ENCODE assay signal across 10 cellular contexts in the genomic region with DNA sequence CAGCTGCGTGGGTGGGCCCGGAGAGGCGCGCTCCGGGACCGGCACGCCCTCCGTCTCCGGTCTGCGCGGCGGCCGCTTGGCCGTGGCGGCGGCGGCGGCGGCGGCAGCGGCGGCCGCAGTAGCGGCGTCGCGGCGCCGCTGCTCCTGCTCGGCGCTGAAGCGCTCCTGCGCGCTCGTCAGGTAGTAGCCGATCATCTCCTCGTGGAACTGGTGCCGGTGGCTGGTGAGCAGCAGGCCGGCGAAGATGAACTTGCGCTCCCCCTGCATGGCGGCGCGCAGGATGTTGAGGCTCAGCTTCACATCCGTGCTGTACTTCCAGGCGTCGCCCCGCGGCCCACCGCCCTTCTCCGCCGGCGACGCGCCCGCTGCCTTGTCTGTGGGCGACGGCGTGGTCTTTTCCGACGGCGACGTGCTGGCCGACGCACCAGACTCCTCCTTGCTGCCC.
DNase-seq lines count a peak whose midpoint lies in the region; ATAC-seq, FAIRE-seq and TF ChIP-seq lines count a peak whose summit lies in the region.
"Had no signal": no experiment of that assay in that cellular context is flagged by ENCODE, and none has a peak within 500 bp of the region (broad histone marks: within the 10 kb centered on the region; RNA-seq: fewer than 3 reads in every experiment).

No MANE protein-coding gene starts in this region.

- peaks cover 50% of the 10 kb centered on the region for H3K27me3 Mint-ChIP-seq in H9 (ENCODE audit: low read depth)
- no peaks in the 10 kb centered on the region for H3K27me3 Mint-ChIP-seq in activated CD8-positive, alpha-beta memory T cell treated with anti-CD3 and anti-CD28 coated beads, Interleukin-2, amount 10 ng/mL, durations not matched to agents 7 days and 5 days
- H3K27me3 Mint-ChIP-seq in effector memory CD8-positive, alpha-beta T cell = no peaks in the 10 kb centered on the region

- no peak overlapping the region for H2BK20ac ChIP-seq in H9 (ENCODE audit: low read depth, low read length, poor library complexity, severe bottlenecking)

- H3K4me1 ChIP-seq in H9 (ENCODE audit: insufficient read depth, low read length) (no peaks in the 10 kb centered on the region), small intestine (ENCODE audit: control insufficient read depth in 2 of 2, insufficient read depth in 1 of 2, low read depth in 1 of 2, low read length in 1 of 2) (no peaks in the 10 kb centered on the region), BE2C (peaks cover 3% of the 10 kb centered on the region)

- WGBS in H9 (ENCODE audit: extremely low coverage, insufficient read length, low lambda C conversion rate) = no CpG with 5 or more reads among the region's 65 CpGs
- 27 to 49% (median 38%) methylated on average over 34 to 65 of the region's 65 CpGs for WGBS in small intestine, 3 donors

- H3K9me3 Mint-ChIP-seq in H9 = peaks cover 6 to 9% of the 10 kb centered on the region in 2 experiments
- no peaks in the 10 kb centered on the region for H3K9me3 Mint-ChIP-seq in activated CD8-positive, alpha-beta memory T cell treated with anti-CD3 and anti-CD28 coated beads, Interleukin-2, amount 10 ng/mL, durations not matched to agents 7 days and 5 days (ENCODE audit: low read depth)
- no peaks in the 10 kb centered on the region for H3K9me3 Mint-ChIP-seq in effector memory CD8-positive, alpha-beta T cell

- H2BK120ac ChIP-seq in H9 (ENCODE audit: low read depth, low read length, poor library complexity, severe bottlenecking) = no peak overlapping the region

- no peak overlapping the region for H3K23ac ChIP-seq in H9 (ENCODE audit: insufficient read length, low read depth, low read length)

- H3K27ac ChIP-seq in H9 (ENCODE audit: insufficient read length, low read depth, low read length) (no peak overlapping the region), small intestine (ENCODE audit: low read depth in 1 of 2, low read length in 1 of 2) (no peak overlapping the region)
- H3K27ac ChIP-seq: WERI-Rb-1 had no signal

- H3K14ac ChIP-seq in H9 (ENCODE audit: insufficient read depth, low read length) = no peak overlapping the region

- H3K4ac ChIP-seq in H9 (ENCODE audit: low read depth, low read length) = no peak overlapping the region

- DNase-seq in H9 (peak; percentile 36), small intestine (no peak), islet precursor cell (no peak), NCI-H2029 (lab: John Stamatoyannopoulos, UW) (no peak), BE2C (no peak)
- DNase-seq in activated CD8-positive, alpha-beta memory T cell treated with anti-CD3 and anti-CD28 coated beads, Interleukin-2, amount 10 ng/mL, durations not matched to agents 7 days and 5 days = peak; percentile 68
- peak in 2 of 3 experiments; percentile 41 to 42 for DNase-seq in effector memory CD8-positive, alpha-beta T cell
- DNase-seq in stimulated activated CD4-positive, alpha-beta T cell treated with anti-CD3 and anti-CD28 coated beads, Interleukin-4, amount 100 ng/mL, for 1 hour = peak; percentile 52
- DNase-seq: WERI-Rb-1 had no signal

- no peaks in the 10 kb centered on the region for H3K9me3 ChIP-seq in H9 (ENCODE audit: control insufficient read depth, low read depth, low read length)
- no peaks in the 10 kb centered on the region for H3K9me3 ChIP-seq in small intestine (ENCODE audit: control insufficient read depth, low read depth)
- no peaks in the 10 kb centered on the region for H3K9me3 ChIP-seq in BE2C
- H3K9me3 ChIP-seq: mucosa of descending colon had no signal

- no peak overlapping the region for H3K4me2 ChIP-seq in H9 (ENCODE audit: insufficient read depth, insufficient read length, low read length)

- TF ChIP-seq CTCF in H9 (conservative IDR thresholded peaks at IDR 0.05) (no peak), BE2C (IDR thresholded peaks at IDR 0.05; ENCODE audit: low read depth, low read length) (no peak)

- H3K18ac ChIP-seq in H9 (ENCODE audit: insufficient read length, low read depth, low read length) = no peak overlapping the region

- no peak overlapping the region for H3K9ac ChIP-seq in H9 (ENCODE audit: extremely low read depth, insufficient read length, low read length)

- CTCF ChIA-PET in activated CD8-positive, alpha-beta memory T cell treated with anti-CD3 and anti-CD28 coated beads, Interleukin-2, amount 10 ng/mL, durations not matched to agents 7 days and 5 days (lab: Charles Lee) = interaction anchor here (1.0 to 4.0 kb wide), 6 partner anchors 10 to 118 kb away, joined by 3 to 39 read pairs (median 24); no protein-coding TSS in a partner anchor

- peak; percentile 31 for ATAC-seq in activated CD8-positive, alpha-beta memory T cell treated with anti-CD3 and anti-CD28 coated beads, Interleukin-2, amount 10 ng/mL, durations not matched to agents 7 days and 5 days
- peak; percentile 44 for ATAC-seq in effector memory CD8-positive, alpha-beta T cell (replicated peaks)

- H2BK12ac ChIP-seq in H9 (ENCODE audit: insufficient read length, low read depth, low read length) = no peak overlapping the region

- no peaks in the 10 kb centered on the region for H3K79me2 ChIP-seq in H9 (ENCODE audit: insufficient read depth, low read length)

- H3K23me2 ChIP-seq in H9 (ENCODE audit: insufficient read length, low read depth, low read length, poor library complexity, severe bottlenecking) = no peaks in the 10 kb centered on the region

- no peak overlapping the region for H3T11ph ChIP-seq in H9 (ENCODE audit: low read length)

- no peak overlapping the region for H2BK5ac ChIP-seq in H9 (ENCODE audit: insufficient read length, low read length)

- H4K8ac ChIP-seq in H9 (replicated peaks; ENCODE audit: insufficient read length, low read depth, low read length) = no peak overlapping the region

- H2BK15ac ChIP-seq in H9 (ENCODE audit: low read depth, low read length) = no peak overlapping the region

- H4K91ac ChIP-seq in H9 (ENCODE audit: insufficient read length, low read depth, low read length) = no peak overlapping the region

- H3K36me3 ChIP-seq in small intestine (ENCODE audit: control insufficient read depth in 2 of 2, insufficient read depth in 2 of 2, low read length in 2 of 2) (no peaks in the 10 kb centered on the region), BE2C (no peaks in the 10 kb centered on the region)
- H3K36me3 ChIP-seq: WERI-Rb-1 had no signal

- H3K27me3 ChIP-seq in H9 (ENCODE audit: insufficient read depth, low read length) (peaks cover 21% of the 10 kb centered on the region), small intestine (ENCODE audit: control insufficient read depth in 2 of 2, insufficient read depth in 2 of 2, low read length in 2 of 2) (no peaks in the 10 kb centered on the region), BE2C (no peaks in the 10 kb centered on the region)

- no peak overlapping the region for H2AFZ ChIP-seq in H9 (ENCODE audit: low read length)

- no peak overlapping the region for H2AK5ac ChIP-seq in H9 (ENCODE audit: insufficient read length, low read length)

- no peak for FAIRE-seq in small intestine (lab: Jason Lieb, UNC)

- peaks cover 2% of the 10 kb centered on the region for H4K20me1 ChIP-seq in H9 (ENCODE audit: control insufficient read depth, insufficient read depth, insufficient read length)

- H3K27ac Mint-ChIP-seq in H9 = no peak overlapping the region
- peak overlapping the region; percentile 87 for H3K27ac Mint-ChIP-seq in activated CD8-positive, alpha-beta memory T cell treated with anti-CD3 and anti-CD28 coated beads, Interleukin-2, amount 10 ng/mL, durations not matched to agents 7 days and 5 days
- peak overlapping the region in 1 of 2 donors; percentile 86 for H3K27ac Mint-ChIP-seq in effector memory CD8-positive, alpha-beta T cell

- H4K5ac ChIP-seq in H9 (ENCODE audit: insufficient read length, low read depth, low read length) = no peak overlapping the region

- H3K36me3 Mint-ChIP-seq in H9 (ENCODE audit: insufficient read depth in 1 of 3, low read depth in 3 of 3) = peaks cover 4 to 10% (median 6%) of the 10 kb centered on the region in 3 experiments
- peaks cover 10% of the 10 kb centered on the region for H3K36me3 Mint-ChIP-seq in activated CD8-positive, alpha-beta memory T cell treated with anti-CD3 and anti-CD28 coated beads, Interleukin-2, amount 10 ng/mL, durations not matched to agents 7 days and 5 days
- H3K36me3 Mint-ChIP-seq in effector memory CD8-positive, alpha-beta T cell (ENCODE audit: insufficient read depth) = peaks cover 23% of the 10 kb centered on the region

- H3K4me3 Mint-ChIP-seq in H9 = peak overlapping the region; percentile 35 to 69
- H3K4me3 Mint-ChIP-seq in activated CD8-positive, alpha-beta memory T cell treated with anti-CD3 and anti-CD28 coated beads, Interleukin-2, amount 10 ng/mL, durations not matched to agents 7 days and 5 days = peak overlapping the region; percentile 76
- H3K4me3 Mint-ChIP-seq in effector memory CD8-positive, alpha-beta T cell = peak overlapping the region; percentile 86 to 87

- no peaks in the 10 kb centered on the region for H3K79me1 ChIP-seq in H9 (ENCODE audit: insufficient read depth, low read depth, low read length, poor library complexity, severe bottlenecking)

- H3K56ac ChIP-seq in H9 (ENCODE audit: insufficient read length, low read depth, low read length) = no peak overlapping the region

- H3K4me3 ChIP-seq in small intestine (ENCODE audit: low read depth in 1 of 2, low read length in 2 of 2) (peak overlapping the region in 1 of 2 donors; percentile 60), BE2C (ENCODE audit: low read depth, low read length) (no peak overlapping the region)

- H3K4me1 Mint-ChIP-seq in H9 = peaks cover 2 to 9% of the 10 kb centered on the region in 2 experiments
- peaks cover 74% of the 10 kb centered on the region for H3K4me1 Mint-ChIP-seq in activated CD8-positive, alpha-beta memory T cell treated with anti-CD3 and anti-CD28 coated beads, Interleukin-2, amount 10 ng/mL, durations not matched to agents 7 days and 5 days
- H3K4me1 Mint-ChIP-seq in effector memory CD8-positive, alpha-beta T cell (ENCODE audit: low read depth in 2 of 2) = peaks cover 50 to 53% of the 10 kb centered on the region in 2 donors

Comparison
In these comparisons a context has a peak if more than half of its experiments do, and no peak if none do; other contexts are left out.
1. DNase-seq: peak in H9 (single experiment), activated CD8-positive, alpha-beta memory T cell treated with anti-CD3 and anti-CD28 coated beads, Interleukin-2, amount 10 ng/mL, durations not matched to agents 7 days and 5 days (single experiment), effector memory CD8-positive, alpha-beta T cell (2 of 3) and stimulated activated CD4-positive, alpha-beta T cell treated with anti-CD3 and anti-CD28 coated beads, Interleukin-4, amount 100 ng/mL, for 1 hour (single experiment); none in small intestine (single experiment), islet precursor cell (single experiment), NCI-H2029 (single experiment) and BE2C (single experiment).
2. Peak in every context shown above with its lines, with median percentiles within 50 percentile points of each other: H3K4me3 Mint-ChIP-seq.